Comparison of ENCODE assay signal across 1 cellular context in genomic region chr1:222592171-222592570, GRCh38.
TF ChIP-seq lines count a peak whose summit lies in the region.

No MANE protein-coding gene starts in this region.

TF ChIP-seq in HEK293T, 16 proteins besides CTCF, POLR2A, EP300 and RAD21 (continued from another document):
- TF ChIP-seq PKNOX1 (IDR thresholded peaks at IDR 0.05) (no peak), ZNF384 (IDR thresholded peaks at IDR 0.05) (no peak), TARDBP (IDR thresholded peaks at IDR 0.05) (no peak), NFRKB (IDR thresholded peaks at IDR 0.05) (no peak), LEF1 (IDR thresholded peaks at IDR 0.05; ENCODE audit: borderline replicate concordance) (no peak), FOXA1 (IDR thresholded peaks at IDR 0.05) (no peak), ARNT (IDR thresholded peaks at IDR 0.05) (no peak), SUZ12 (IDR thresholded peaks at IDR 0.05) (no peak), CTBP1 (IDR thresholded peaks at IDR 0.05; ENCODE audit: borderline replicate concordance) (no peak), ELF4 (IDR thresholded peaks at IDR 0.05) (no peak), FOXM1 (IDR thresholded peaks at IDR 0.05; ENCODE audit: borderline replicate concordance) (no peak), BHLHE40 (IDR thresholded peaks at IDR 0.05; ENCODE audit: borderline replicate concordance) (no peak), L3MBTL2 (conservative IDR thresholded peaks at IDR 0.05) (no peak), FOXK2 (IDR thresholded peaks at IDR 0.05) (no peak), HDGF (IDR thresholded peaks at IDR 0.05; ENCODE audit: borderline replicate concordance) (no peak)
